Comparison of ENCODE assay signal across 10 cellular contexts in the genomic region with DNA sequence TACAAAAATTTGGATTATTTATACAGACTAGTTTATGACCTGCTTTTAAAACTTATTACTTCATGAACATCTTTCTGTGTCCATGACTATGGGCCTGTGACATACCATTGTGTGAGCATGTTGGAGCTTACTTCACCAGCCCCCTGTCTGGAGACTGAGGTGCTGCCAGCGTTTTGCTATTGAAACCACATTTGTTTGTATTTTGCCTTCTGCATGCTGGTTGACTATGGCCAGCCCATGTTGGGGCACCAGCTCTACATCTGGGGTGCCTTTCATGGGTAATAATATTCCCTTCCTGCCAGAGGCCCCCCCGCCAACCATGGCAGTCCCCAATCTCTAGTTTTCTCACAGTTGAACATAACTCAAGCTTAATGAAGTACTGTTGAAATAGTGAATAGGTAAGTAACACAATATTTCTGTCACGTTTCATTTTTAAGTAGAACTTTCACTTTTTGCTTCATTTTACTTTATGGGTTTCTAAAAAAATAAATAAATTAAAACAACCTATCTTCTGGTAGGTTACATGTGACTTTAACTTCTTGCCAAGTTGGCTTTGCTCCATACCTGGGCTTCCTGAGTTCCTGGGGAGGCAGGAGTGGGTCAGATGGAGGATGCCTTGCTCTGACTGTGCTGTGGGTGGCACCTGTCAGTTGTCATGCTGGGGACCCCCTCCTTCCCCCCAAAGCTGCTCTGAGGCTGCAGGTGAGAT.
DNase-seq lines count a peak whose midpoint lies in the region; ATAC-seq and TF ChIP-seq lines count a peak whose summit lies in the region.
"Had no signal": no experiment of that assay in that cellular context is flagged by ENCODE, and none has a peak within 500 bp of the region (broad histone marks: within the 10 kb centered on the region; RNA-seq: fewer than 3 reads in every experiment).

No MANE protein-coding gene starts in this region.

- H3K27ac ChIP-seq in lung (ENCODE audit: low read depth in 1 of 2, low read length in 1 of 2), result peak overlapping the region; percentile 81 to 92
- peak overlapping the region; percentile 91 to 96 (median 95) for H3K27ac ChIP-seq in thyroid gland

- H3K4me3 Mint-ChIP-seq in activated naive CD4-positive, alpha-beta T cell treated with anti-CD3 and anti-CD28 coated beads, Interleukin-2, amount 50 U/mL, for 24 hours, result peak overlapping the region; percentile 88
- H3K4me3 Mint-ChIP-seq in activated CD8-positive, alpha-beta T cell treated with anti-CD3 and anti-CD28 coated beads for 36 hours, result peak overlapping the region; percentile 71

- no peak for DNase-seq in activated naive CD4-positive, alpha-beta T cell treated with anti-CD3 and anti-CD28 coated beads, Interleukin-2, amount 50 U/mL, for 16 hours
- no peak for DNase-seq in activated CD8-positive, alpha-beta T cell treated with anti-CD3 and anti-CD28 coated beads for 36 hours
- no peak for DNase-seq in lung (ENCODE audit: low spot score)
- DNase-seq in thyroid gland, result peak; percentile 53 to 63
- no peak for DNase-seq in COLO829 (ENCODE audit: low spot score)
- DNase-seq in Kasumi-1 (lab: John Stamatoyannopoulos, UW), result no peak
- DNase-seq in putamen (ENCODE audit: low spot score), result no peak
- DNase-seq: NCI-H1092, posterior cingulate gyrus had no signal

- POLR2A ChIA-PET in activated CD8-positive, alpha-beta T cell treated with anti-CD3 and anti-CD28 coated beads for 36 hours (lab: Charles Lee), result interaction anchor here (1.1 to 2.5 kb wide), 8 partner anchors 10 to 336 kb away, joined by 3 to 9 read pairs (median 5); no protein-coding TSS in a partner anchor

- ATAC-seq in activated CD8-positive, alpha-beta T cell treated with anti-CD3 and anti-CD28 coated beads for 36 hours, result no peak
- no peak for ATAC-seq in lung (ENCODE audit: insufficient read depth, low FRiP score)

- peaks cover 98% of the 10 kb centered on the region for H3K4me1 Mint-ChIP-seq in activated naive CD4-positive, alpha-beta T cell treated with anti-CD3 and anti-CD28 coated beads, Interleukin-2, amount 50 U/mL, for 24 hours
- peaks cover 94% of the 10 kb centered on the region for H3K4me1 Mint-ChIP-seq in activated CD8-positive, alpha-beta T cell treated with anti-CD3 and anti-CD28 coated beads for 36 hours (ENCODE audit: low read depth)

- H3K27me3 Mint-ChIP-seq in activated naive CD4-positive, alpha-beta T cell treated with anti-CD3 and anti-CD28 coated beads, Interleukin-2, amount 50 U/mL, for 24 hours, result no peaks in the 10 kb centered on the region
- no peaks in the 10 kb centered on the region for H3K27me3 Mint-ChIP-seq in activated CD8-positive, alpha-beta T cell treated with anti-CD3 and anti-CD28 coated beads for 36 hours

- intact Hi-C loops in activated CD8-positive, alpha-beta T cell treated with anti-CD3 and anti-CD28 coated beads for 36 hours (cut with micrococcal nuclease), result no loop called here
- intact Hi-C loops in thyroid gland (cut with DNase I), result no loop called here

- no peaks in the 10 kb centered on the region for H3K9me3 Mint-ChIP-seq in activated naive CD4-positive, alpha-beta T cell treated with anti-CD3 and anti-CD28 coated beads, Interleukin-2, amount 50 U/mL, for 24 hours
- no peaks in the 10 kb centered on the region for H3K9me3 Mint-ChIP-seq in activated CD8-positive, alpha-beta T cell treated with anti-CD3 and anti-CD28 coated beads for 36 hours

- H3K9me3 ChIP-seq in lung (ENCODE audit: control insufficient read depth in 2 of 2, insufficient read depth in 1 of 2, low read length in 1 of 2), result no peaks in the 10 kb centered on the region
- H3K9me3 ChIP-seq in thyroid gland, result no peaks in the 10 kb centered on the region

- peaks cover 6% of the 10 kb centered on the region for H3K36me3 Mint-ChIP-seq in activated naive CD4-positive, alpha-beta T cell treated with anti-CD3 and anti-CD28 coated beads, Interleukin-2, amount 50 U/mL, for 24 hours
- H3K36me3 Mint-ChIP-seq in activated CD8-positive, alpha-beta T cell treated with anti-CD3 and anti-CD28 coated beads for 36 hours (ENCODE audit: low read depth), result peaks cover 48% of the 10 kb centered on the region

- no peak overlapping the region for H3K4me3 ChIP-seq in lung
- H3K4me3 ChIP-seq in thyroid gland (replicated peaks in 1 of 3), result no peak overlapping the region

- peak overlapping the region; percentile 83 for H3K27ac Mint-ChIP-seq in activated naive CD4-positive, alpha-beta T cell treated with anti-CD3 and anti-CD28 coated beads, Interleukin-2, amount 50 U/mL, for 24 hours
- H3K27ac Mint-ChIP-seq in activated CD8-positive, alpha-beta T cell treated with anti-CD3 and anti-CD28 coated beads for 36 hours, result peak overlapping the region; percentile 88

- no peak for TF ChIP-seq CTCF in activated CD8-positive, alpha-beta T cell treated with anti-CD3 and anti-CD28 coated beads for 36 hours (IDR thresholded peaks at IDR 0.05)
- no peak for TF ChIP-seq CTCF in lung (IDR thresholded peaks at IDR 0.05; ENCODE audit: control extremely low read depth, extremely low read depth)
- TF ChIP-seq CTCF in thyroid gland (IDR thresholded peaks at IDR 0.05), result no peak

- H3K36me3 ChIP-seq in lung (ENCODE audit: control insufficient read depth in 2 of 2, insufficient read depth in 2 of 2, low read length in 2 of 2) (no peaks in the 10 kb centered on the region), thyroid gland (no peaks in the 10 kb centered on the region)

- no peak for TF ChIP-seq POLR2A in thyroid gland (IDR thresholded peaks at IDR 0.05)

- WGBS in lung, 2 donors, result 66 to 70% methylated on average over 3 of the region's 3 CpGs
- WGBS in thyroid gland, 2 donors, result 71 to 75% methylated on average over 3 of the region's 3 CpGs

- H3K27me3 ChIP-seq in lung (ENCODE audit: control insufficient read depth, insufficient read depth) (no peaks in the 10 kb centered on the region), thyroid gland (no peaks in the 10 kb centered on the region)

- CTCF ChIA-PET in activated CD8-positive, alpha-beta T cell treated with anti-CD3 and anti-CD28 coated beads for 36 hours (lab: Charles Lee), result interaction anchor here (0.8 to 15.4 kb wide), 9 partner anchors 9 to 166 kb away, joined by 3 to 183 read pairs (median 4); a partner anchor contains a TSS

- H3K4me1 ChIP-seq in lung (ENCODE audit: control insufficient read depth in 2 of 2, insufficient read depth in 2 of 2, low read length in 2 of 2) (peaks cover 0 to 41% of the 10 kb centered on the region in 2 donors), thyroid gland (peaks cover 80 to 91% of the 10 kb centered on the region in 2 donors)

Comparison
In these comparisons a context has a peak if more than half of its experiments do, and no peak if none do; other contexts are left out.
1. DNase-seq: peak in thyroid gland (2 of 2); none in activated naive CD4-positive, alpha-beta T cell treated with anti-CD3 and anti-CD28 coated beads, Interleukin-2, amount 50 U/mL, for 16 hours (single experiment), activated CD8-positive, alpha-beta T cell treated with anti-CD3 and anti-CD28 coated beads for 36 hours (single experiment), lung (single experiment), COLO829 (single experiment), Kasumi-1 (0 of 2) and putamen (single experiment).